Comparison of ENCODE assay signal across 18 cellular contexts in genomic region chr12:101700299-101700820, GRCh38. TPM values are rescaled to one million over a fixed set of nuclear protein-coding genes. Genes with fewer than 3 reads are reported as not detected.
DNase-seq lines count a peak whose midpoint lies in the region; ATAC-seq and TF ChIP-seq lines count a peak whose summit lies in the region.
"Had no signal": no experiment of that assay in that cellular context is flagged by ENCODE, and none has a peak within 500 bp of the region (broad histone marks: within the 10 kb centered on the region; RNA-seq: fewer than 3 reads in every experiment).

No MANE protein-coding gene starts in this region.

- H3K4me1 Mint-ChIP-seq in CD4-positive, alpha-beta memory T cell = peaks cover 30 to 50% (median 38%) of the 10 kb centered on the region in 4 donors

- DNase-seq in right cardiac atrium = no peak
- DNase-seq in Right ventricle myocardium inferior (ENCODE audit: missing footprints) = no peak
- no peak for DNase-seq in transverse colon
- DNase-seq in CD4-positive, alpha-beta memory T cell = no peak
- DNase-seq in middle frontal gyrus (ENCODE audit: extremely low spot score, low spot score) = no peak
- DNase-seq in NCI-H226 = no peak
- DNase-seq: activated CD4-positive, alpha-beta T cell treated with anti-CD3 and anti-CD28 coated beads, Interleukin-2, amount 50 U/mL, for 4 hours; activated naive CD8-positive, alpha-beta T cell treated with anti-CD3 and anti-CD28 coated beads, Interleukin-2, amount 10 ng/mL, durations not matched to agents 7 days and 5 days; activated T-cell treated with anti-CD3 and anti-CD28 coated beads, Interleukin-2, amount 50 U/mL, for 1 hour; endodermal cell; NCI-H187 treated with DMSO at 0.1 percent for 48 hours; nephron progenitor cell; PC-3 had no signal

- peak overlapping the region in 1 of 8 donors; percentile 48 for H3K4me3 Mint-ChIP-seq in CD4-positive, alpha-beta memory T cell
- H3K4me3 Mint-ChIP-seq: activated naive CD8-positive, alpha-beta T cell treated with anti-CD3 and anti-CD28 coated beads, Interleukin-2, amount 10 ng/mL, durations not matched to agents 7 days and 5 days; endodermal cell had no signal

- H3K27ac Mint-ChIP-seq in CD4-positive, alpha-beta memory T cell = peak overlapping the region in 1 of 7 donors; percentile 42
- H3K27ac Mint-ChIP-seq: activated naive CD8-positive, alpha-beta T cell treated with anti-CD3 and anti-CD28 coated beads, Interleukin-2, amount 10 ng/mL, durations not matched to agents 7 days and 5 days; endodermal cell; nephron progenitor cell had no signal

- in situ Hi-C loops in transverse colon (cut with MboI; ENCODE audit: low pct_ligation_motif_present in 1 of 4, low pct_unique_long_range_greater_than_20kb in 1 of 4, low sequenced_read_pairs in 3 of 4) = no loop called here

- no peak for ATAC-seq in right cardiac atrium
- ATAC-seq in Right ventricle myocardium inferior = no peak
- ATAC-seq: left lobe of liver, PC-3, sciatic nerve had no signal

- TF ChIP-seq CTCF in VCaP (conservative IDR thresholded peaks at IDR 0.05) (no peak), transverse colon (IDR thresholded peaks at IDR 0.05) (no peak)

- H3K9me3 Mint-ChIP-seq in CD4-positive, alpha-beta memory T cell = peaks cover 0 to 2% (median 0%) of the 10 kb centered on the region in 8 donors
- H3K9me3 Mint-ChIP-seq: activated naive CD8-positive, alpha-beta T cell treated with anti-CD3 and anti-CD28 coated beads, Interleukin-2, amount 10 ng/mL, durations not matched to agents 7 days and 5 days; endodermal cell; nephron progenitor cell had no signal

- H3K36me3 Mint-ChIP-seq in CD4-positive, alpha-beta memory T cell = peaks cover 0 to 5% of the 10 kb centered on the region in 2 donors
- H3K36me3 Mint-ChIP-seq: activated naive CD8-positive, alpha-beta T cell treated with anti-CD3 and anti-CD28 coated beads, Interleukin-2, amount 10 ng/mL, durations not matched to agents 7 days and 5 days had no signal

- H3K27ac ChIP-seq in right cardiac atrium (ENCODE audit: low read length) (no peak overlapping the region), VCaP (peak overlapping the region; percentile 98), transverse colon (peak overlapping the region in 3 of 4 donors; percentile 6 to 97 (median 23))
- H3K27ac ChIP-seq in CD4-positive, alpha-beta memory T cell (ENCODE audit: low read depth, low read length) = no peak overlapping the region

- peak overlapping the region; percentile 29 for H3K4me3 ChIP-seq in right cardiac atrium (ENCODE audit: low read length)
- no peak overlapping the region for H3K4me3 ChIP-seq in mucosa of stomach (ENCODE audit: low read length)
- H3K4me3 ChIP-seq in transverse colon = peak overlapping the region in 1 of 4 donors; percentile 83
- no peak overlapping the region for H3K4me3 ChIP-seq in CD4-positive, alpha-beta memory T cell (ENCODE audit: low read length in 2 of 2)

- no peak for TF ChIP-seq POLR2A in transverse colon (IDR thresholded peaks at IDR 0.05)

- H3K36me3 ChIP-seq in mucosa of stomach (ENCODE audit: control insufficient read depth, insufficient read depth, low read length) (no peaks in the 10 kb centered on the region), transverse colon (no peaks in the 10 kb centered on the region)
- no peaks in the 10 kb centered on the region for H3K36me3 ChIP-seq in CD4-positive, alpha-beta memory T cell (ENCODE audit: insufficient read depth, low read length)

- peak overlapping the region; percentile 20 for H3K9ac ChIP-seq in mucosa of stomach (ENCODE audit: low read length)

- POLR2A ChIA-PET in CD4-positive, alpha-beta memory T cell (lab: Charles Lee; ENCODE audit: partially characterized antibody) = interaction anchor here (1.0 kb wide), 1 partner anchor 11 kb away, joined by 3 read pairs; no protein-coding TSS in a partner anchor

- WGBS in right cardiac atrium = 79% methylated on average over 2 of the region's 2 CpGs
- WGBS in transverse colon (ENCODE audit: low coverage in 1 of 2), 2 donors = 70 to 72% methylated on average over 2 of the region's 2 CpGs

- CTCF ChIA-PET in CD4-positive, alpha-beta memory T cell (lab: Charles Lee; ENCODE audit: partially characterized antibody) = no interaction called here

- intact Hi-C loops in right cardiac atrium (cut with DNase I) (no loop called here), Right ventricle myocardium inferior (cut with DNase I) (no loop called here), transverse colon (cut with DNase I; ENCODE audit: low total_unique reads) (no loop called here)
- intact Hi-C loops in CD4-positive, alpha-beta memory T cell (cut with micrococcal nuclease) = no loop called here

- H3K4me1 ChIP-seq in right cardiac atrium (ENCODE audit: control insufficient read depth, insufficient read depth, low read length) (no peaks in the 10 kb centered on the region), mucosa of stomach (ENCODE audit: control insufficient read depth, insufficient read depth, low read length) (peaks cover 31% of the 10 kb centered on the region), transverse colon (peaks cover 11 to 66% (median 44%) of the 10 kb centered on the region in 4 donors)
- peaks cover 22% of the 10 kb centered on the region for H3K4me1 ChIP-seq in CD4-positive, alpha-beta memory T cell (ENCODE audit: insufficient read depth, low read length)

- no peaks in the 10 kb centered on the region for H3K27me3 Mint-ChIP-seq in CD4-positive, alpha-beta memory T cell
- H3K27me3 Mint-ChIP-seq: activated naive CD8-positive, alpha-beta T cell treated with anti-CD3 and anti-CD28 coated beads, Interleukin-2, amount 10 ng/mL, durations not matched to agents 7 days and 5 days had no signal

- no peak for TF ChIP-seq EP300 in transverse colon (IDR thresholded peaks at IDR 0.05; ENCODE audit: low read depth)

- H3K9me3 ChIP-seq in right cardiac atrium (ENCODE audit: control insufficient read depth, low read length) (no peaks in the 10 kb centered on the region), mucosa of stomach (ENCODE audit: control insufficient read depth, low read length) (no peaks in the 10 kb centered on the region), transverse colon (no peaks in the 10 kb centered on the region)
- H3K9me3 ChIP-seq in CD4-positive, alpha-beta memory T cell (ENCODE audit: control insufficient read depth in 1 of 2, low read length in 2 of 2) = no peaks in the 10 kb centered on the region

- H3K27me3 ChIP-seq in right cardiac atrium (ENCODE audit: control insufficient read depth, insufficient read depth) = no peaks in the 10 kb centered on the region
- H3K27me3 ChIP-seq in mucosa of stomach (ENCODE audit: control insufficient read depth, insufficient read depth, low read length) = no peaks in the 10 kb centered on the region
- no peaks in the 10 kb centered on the region for H3K27me3 ChIP-seq in transverse colon
- no peaks in the 10 kb centered on the region for H3K27me3 ChIP-seq in CD4-positive, alpha-beta memory T cell (ENCODE audit: insufficient read depth, low read length)

RNA-seq across cellular contexts. Expression of gene CHPT1, which starts 2.9 kb away (rescaled TPM):
- total RNA-seq in right cardiac atrium = 100 to 1,000 TPM; 148 to 182 (median 165) TPM
- 168 TPM for polyA plus RNA-seq in right cardiac atrium
- 128 TPM for total RNA-seq in Right ventricle myocardium inferior
- total RNA-seq in transverse colon = 100 to 1,000 TPM; 114 to 215 (median 138) TPM
- 10 to 100 TPM; 17.7 to 19.1 TPM for total RNA-seq in CD4-positive, alpha-beta memory T cell
- polyA plus RNA-seq in CD4-positive, alpha-beta memory T cell = 10 to 100 TPM; 12.6 to 24.3 TPM

RNA-seq across cellular contexts. Expression of gene SYCP3, which starts 38.9 kb away (rescaled TPM):
- total RNA-seq in right cardiac atrium (under 1 TPM in 1 of 4 donors, not detected in 3; 0.18 TPM), Right ventricle myocardium inferior (not detected), transverse colon (under 1 TPM in 1 of 4 donors, not detected in 3; 0.16 TPM)
- polyA plus RNA-seq in right cardiac atrium = 0.05 TPM
- total RNA-seq in CD4-positive, alpha-beta memory T cell = under 1 TPM; 0.23 to 0.28 TPM
- polyA plus RNA-seq in CD4-positive, alpha-beta memory T cell = under 1 TPM in 1 of 2 donors, not detected in 1; 0.15 TPM
- total RNA-seq: endodermal cell, left lobe of liver, NCI-H460, PC-3, sciatic nerve had no signal

Comparison
In these comparisons a context has a peak if more than half of its experiments do, and no peak if none do; other contexts are left out.
1. H3K27ac ChIP-seq: peak in VCaP (single experiment) and transverse colon (3 of 4); none in right cardiac atrium (single experiment) and CD4-positive, alpha-beta memory T cell (single experiment).